11 cellular contexts compared by ENCODE assay signal in the genomic region with DNA sequence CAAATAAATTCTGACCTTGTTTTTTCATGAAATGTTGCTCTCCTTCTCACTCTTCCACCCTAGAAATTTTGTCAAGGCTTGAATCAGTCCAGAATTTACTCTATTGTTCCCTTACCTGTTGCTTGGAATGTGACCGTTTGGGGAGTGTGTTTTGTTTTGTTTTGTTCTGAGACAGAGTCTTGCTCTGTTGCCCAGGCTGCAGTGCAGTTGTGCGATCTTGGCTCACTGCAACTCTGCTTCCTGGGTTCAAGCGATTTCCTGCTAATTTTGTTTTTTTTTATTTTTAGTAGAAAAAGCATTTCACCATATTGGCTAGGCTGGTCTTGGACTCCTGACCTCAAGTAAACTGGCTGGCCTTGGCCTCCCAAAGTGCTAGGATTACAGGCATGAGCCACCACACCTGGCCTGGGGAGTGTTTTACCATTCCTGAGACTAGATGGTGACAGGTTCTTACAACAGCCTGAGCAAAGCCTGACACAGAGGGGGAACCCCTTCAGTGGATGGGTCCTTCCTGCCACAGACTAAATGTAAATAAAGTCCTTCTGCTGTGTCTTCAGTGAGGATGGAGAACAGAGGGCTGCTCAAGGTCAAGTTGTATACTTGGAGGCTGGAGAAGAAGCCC. TPM values are rescaled to one million over a fixed set of nuclear protein-coding genes. Genes with fewer than 3 reads are reported as not detected.
A peak's percentile ranks its signal among the peaks of the same experiment; 100 is the strongest.
DNase-seq lines count a peak whose midpoint lies in the region; ATAC-seq and TF ChIP-seq lines count a peak whose summit lies in the region.
"Had no signal": no experiment of that assay in that cellular context is flagged by ENCODE, and none has a peak within 500 bp of the region (broad histone marks: within the 10 kb centered on the region; RNA-seq: fewer than 3 reads in every experiment).

No MANE protein-coding gene starts in this region.

- peak; percentile 68 to 71 for ATAC-seq in natural killer cell treated with Interleukin-12 subunit alpha and Interleukin-12 subunit beta and Interleukin-15 and Interleukin-18, amount 100 ng/mL, for 72 hours
- no peak for ATAC-seq in heart left ventricle

- WGBS in heart left ventricle, 4 donors: 70 to 79% (median 75%) methylated on average over 3 of the region's 3 CpGs

- H3K4me1 Mint-ChIP-seq in CD4-positive, alpha-beta memory T cell: peaks cover 45 to 90% (median 73%) of the 10 kb centered on the region in 4 donors
- peaks cover 57% of the 10 kb centered on the region for H3K4me1 Mint-ChIP-seq in T-helper 1 cell treated with Interleukin-12 subunit alpha and Interleukin-12 subunit beta and Interleukin-4 antibody, amounts not matched to agents 30 μg/mL and 1 μg/mL, for 36 hours (ENCODE audit: low read depth)
- H3K4me1 Mint-ChIP-seq in activated naive CD8-positive, alpha-beta T cell (ENCODE audit: low read depth): peaks cover 80% of the 10 kb centered on the region
- peaks cover 23 to 26% of the 10 kb centered on the region in 2 donors for H3K4me1 Mint-ChIP-seq in natural killer cell treated with Interleukin-12 subunit alpha and Interleukin-12 subunit beta and Interleukin-15 and Interleukin-18, amount 100 ng/mL, for 72 hours (ENCODE audit: low read depth in 2 of 2)
- peaks cover 57% of the 10 kb centered on the region for H3K4me1 Mint-ChIP-seq in nephron progenitor cell

- CTCF ChIA-PET in CD4-positive, alpha-beta memory T cell (lab: Charles Lee; ENCODE audit: partially characterized antibody): interaction anchor here (0.8 to 11.0 kb wide), 5 partner anchors 8 to 502 kb away, joined by 3 to 158 read pairs (median 4); a partner anchor contains a TSS

- no peaks in the 10 kb centered on the region for H3K9me3 ChIP-seq in CD4-positive, alpha-beta memory T cell (ENCODE audit: control insufficient read depth in 1 of 2, low read length in 2 of 2)
- H3K9me3 ChIP-seq in heart left ventricle: no peaks in the 10 kb centered on the region
- H3K9me3 ChIP-seq: BE2C, thoracic aorta had no signal

- peak in 4 of 5 donors; percentile 10 to 43 (median 24) for DNase-seq in CD4-positive, alpha-beta memory T cell
- DNase-seq in natural killer cell treated with Interleukin-12 subunit alpha and Interleukin-12 subunit beta and Interleukin-15 and Interleukin-18, amount 100 ng/mL, for 72 hours (ENCODE audit: low spot score): no peak
- DNase-seq in heart left ventricle: no peak
- no peak for DNase-seq in nephron progenitor cell
- DNase-seq in cortex of kidney (lab: John Stamatoyannopoulos, UW): no peak
- no peak for DNase-seq in effector CD8-positive, alpha-beta T cell (lab: John Stamatoyannopoulos, UW)
- DNase-seq: BE2C, NCI-H1048 had no signal

- H3K27me3 ChIP-seq in CD4-positive, alpha-beta memory T cell (ENCODE audit: insufficient read depth, low read length): no peaks in the 10 kb centered on the region
- no peaks in the 10 kb centered on the region for H3K27me3 ChIP-seq in heart left ventricle
- H3K27me3 ChIP-seq: BE2C had no signal

- no peaks in the 10 kb centered on the region for H3K36me3 ChIP-seq in CD4-positive, alpha-beta memory T cell (ENCODE audit: insufficient read depth, low read length)
- no peaks in the 10 kb centered on the region for H3K36me3 ChIP-seq in heart left ventricle
- H3K36me3 ChIP-seq: BE2C, thoracic aorta had no signal

- POLR2A ChIA-PET in CD4-positive, alpha-beta memory T cell (lab: Charles Lee; ENCODE audit: partially characterized antibody): interaction anchor here (1.4 to 1.9 kb wide), 3 partner anchors 10 to 17 kb away, joined by 4 to 7 read pairs (median 5); a partner anchor contains a TSS

- no peaks in the 10 kb centered on the region for H3K27me3 Mint-ChIP-seq in CD4-positive, alpha-beta memory T cell
- H3K27me3 Mint-ChIP-seq in T-helper 1 cell treated with Interleukin-12 subunit alpha and Interleukin-12 subunit beta and Interleukin-4 antibody, amounts not matched to agents 30 μg/mL and 1 μg/mL, for 36 hours (ENCODE audit: low read depth): peaks cover 6% of the 10 kb centered on the region
- H3K27me3 Mint-ChIP-seq in activated naive CD8-positive, alpha-beta T cell: no peaks in the 10 kb centered on the region
- no peaks in the 10 kb centered on the region for H3K27me3 Mint-ChIP-seq in natural killer cell treated with Interleukin-12 subunit alpha and Interleukin-12 subunit beta and Interleukin-15 and Interleukin-18, amount 100 ng/mL, for 72 hours
- H3K27me3 Mint-ChIP-seq in nephron progenitor cell (ENCODE audit: low read depth, poor library complexity): peaks cover 2% of the 10 kb centered on the region

- peaks cover 0 to 2% (median 0%) of the 10 kb centered on the region in 8 donors for H3K9me3 Mint-ChIP-seq in CD4-positive, alpha-beta memory T cell
- peaks cover 3% of the 10 kb centered on the region for H3K9me3 Mint-ChIP-seq in T-helper 1 cell treated with Interleukin-12 subunit alpha and Interleukin-12 subunit beta and Interleukin-4 antibody, amounts not matched to agents 30 μg/mL and 1 μg/mL, for 36 hours
- no peaks in the 10 kb centered on the region for H3K9me3 Mint-ChIP-seq in activated naive CD8-positive, alpha-beta T cell (ENCODE audit: low read depth)
- H3K9me3 Mint-ChIP-seq in natural killer cell treated with Interleukin-12 subunit alpha and Interleukin-12 subunit beta and Interleukin-15 and Interleukin-18, amount 100 ng/mL, for 72 hours: no peaks in the 10 kb centered on the region
- no peaks in the 10 kb centered on the region for H3K9me3 Mint-ChIP-seq in nephron progenitor cell

- peaks cover 0 to 10% of the 10 kb centered on the region in 2 donors for H3K36me3 Mint-ChIP-seq in CD4-positive, alpha-beta memory T cell
- H3K36me3 Mint-ChIP-seq in T-helper 1 cell treated with Interleukin-12 subunit alpha and Interleukin-12 subunit beta and Interleukin-4 antibody, amounts not matched to agents 30 μg/mL and 1 μg/mL, for 36 hours (ENCODE audit: low read depth): peaks cover 12% of the 10 kb centered on the region
- H3K36me3 Mint-ChIP-seq in activated naive CD8-positive, alpha-beta T cell: peaks cover 5% of the 10 kb centered on the region
- no peaks in the 10 kb centered on the region for H3K36me3 Mint-ChIP-seq in natural killer cell treated with Interleukin-12 subunit alpha and Interleukin-12 subunit beta and Interleukin-15 and Interleukin-18, amount 100 ng/mL, for 72 hours
- H3K36me3 Mint-ChIP-seq in nephron progenitor cell (ENCODE audit: low read depth): peaks cover 17% of the 10 kb centered on the region

- no peak for TF ChIP-seq POLR2A in heart left ventricle (IDR thresholded peaks at IDR 0.05)

- peak overlapping the region; percentile 56 for H3K27ac ChIP-seq in CD4-positive, alpha-beta memory T cell (ENCODE audit: low read depth, low read length)
- H3K27ac ChIP-seq in heart left ventricle: peak overlapping the region in 1 of 12 donors; percentile 16
- H3K27ac ChIP-seq: thoracic aorta had no signal

- peak overlapping the region; percentile 75 to 97 (median 86) for H3K27ac Mint-ChIP-seq in CD4-positive, alpha-beta memory T cell
- H3K27ac Mint-ChIP-seq in T-helper 1 cell treated with Interleukin-12 subunit alpha and Interleukin-12 subunit beta and Interleukin-4 antibody, amounts not matched to agents 30 μg/mL and 1 μg/mL, for 36 hours: peak overlapping the region; percentile 94
- peak overlapping the region; percentile 95 for H3K27ac Mint-ChIP-seq in activated naive CD8-positive, alpha-beta T cell
- H3K27ac Mint-ChIP-seq in natural killer cell treated with Interleukin-12 subunit alpha and Interleukin-12 subunit beta and Interleukin-15 and Interleukin-18, amount 100 ng/mL, for 72 hours: peak overlapping the region; percentile 69 to 90
- H3K27ac Mint-ChIP-seq in nephron progenitor cell: no peak overlapping the region

- peak overlapping the region in 1 of 2 donors; percentile 21 for H3K4me3 ChIP-seq in CD4-positive, alpha-beta memory T cell (ENCODE audit: low read length in 2 of 2)
- no peak overlapping the region for H3K4me3 ChIP-seq in heart left ventricle
- H3K4me3 ChIP-seq: thoracic aorta had no signal

- intact Hi-C loops in CD4-positive, alpha-beta memory T cell (cut with micrococcal nuclease): loop anchor here (1.0 kb wide), 1 partner anchor 17 kb away; no protein-coding TSS in a partner anchor
- intact Hi-C loops in heart left ventricle (cut with DNase I): loop anchor here in 2 of 10 donors (10.0 kb wide), 2 partner anchors 259 to 349 kb away; no protein-coding TSS in a partner anchor

- TF ChIP-seq CTCF in heart left ventricle (IDR thresholded peaks at IDR 0.05) (no peak), nephron progenitor cell (IDR thresholded peaks at IDR 0.05) (no peak)

- H3K4me3 Mint-ChIP-seq in CD4-positive, alpha-beta memory T cell: peak overlapping the region; percentile 36 to 84 (median 80)
- peak overlapping the region; percentile 77 for H3K4me3 Mint-ChIP-seq in T-helper 1 cell treated with Interleukin-12 subunit alpha and Interleukin-12 subunit beta and Interleukin-4 antibody, amounts not matched to agents 30 μg/mL and 1 μg/mL, for 36 hours
- H3K4me3 Mint-ChIP-seq in activated naive CD8-positive, alpha-beta T cell: peak overlapping the region; percentile 71
- peak overlapping the region; percentile 51 for H3K4me3 Mint-ChIP-seq in natural killer cell treated with Interleukin-12 subunit alpha and Interleukin-12 subunit beta and Interleukin-15 and Interleukin-18, amount 100 ng/mL, for 72 hours
- no peak overlapping the region for H3K4me3 Mint-ChIP-seq in nephron progenitor cell

- H3K4me1 ChIP-seq in CD4-positive, alpha-beta memory T cell (ENCODE audit: insufficient read depth, low read length): peaks cover 92% of the 10 kb centered on the region
- peaks cover 0 to 20% (median 0%) of the 10 kb centered on the region in 12 donors for H3K4me1 ChIP-seq in heart left ventricle
- H3K4me1 ChIP-seq: BE2C had no signal

RNA-seq across cellular contexts. Expression of a gene that starts 52.0 kb away (rescaled TPM):
- 10 to 100 TPM; 23.2 to 23.3 TPM for total RNA-seq in CD4-positive, alpha-beta memory T cell
- 10 to 100 TPM; 39.6 to 82.6 TPM for polyA plus RNA-seq in CD4-positive, alpha-beta memory T cell
- total RNA-seq in natural killer cell treated with Interleukin-12 subunit alpha and Interleukin-12 subunit beta and Interleukin-15 and Interleukin-18, amount 100 ng/mL, for 72 hours: 10 to 100 TPM; 32.7 to 42.3 TPM
- 10 to 100 TPM in 4 of 9 donors, 1 to 10 TPM in 5; 6.7 to 15.1 (median 9.5) TPM for total RNA-seq in heart left ventricle
- polyA plus RNA-seq in heart left ventricle: 10 to 100 TPM; 13.0 to 18.6 TPM

RNA-seq across cellular contexts. Expression of a gene that starts 58.1 kb away (rescaled TPM):
- 100 to 1,000 TPM; 212 to 225 TPM for total RNA-seq in CD4-positive, alpha-beta memory T cell
- polyA plus RNA-seq in CD4-positive, alpha-beta memory T cell: 100 to 1,000 TPM; 443 to 681 TPM
- 100 to 1,000 TPM; 312 to 462 TPM for total RNA-seq in natural killer cell treated with Interleukin-12 subunit alpha and Interleukin-12 subunit beta and Interleukin-15 and Interleukin-18, amount 100 ng/mL, for 72 hours
- total RNA-seq in heart left ventricle: 1,000 to 10,000 TPM; 1,078 to 3,149 (median 1,758) TPM
- 1,000 to 10,000 TPM in 1 of 2 donors, 100 to 1,000 TPM in 1; 926 to 1,050 TPM for polyA plus RNA-seq in heart left ventricle

Comparison
In these comparisons a context has a peak if more than half of its experiments do, and no peak if none do; other contexts are left out.
1. DNase-seq: peak in CD4-positive, alpha-beta memory T cell (4 of 5); none in natural killer cell treated with Interleukin-12 subunit alpha and Interleukin-12 subunit beta and Interleukin-15 and Interleukin-18, amount 100 ng/mL, for 72 hours (single experiment), heart left ventricle (0 of 5), nephron progenitor cell (single experiment), cortex of kidney (single experiment) and effector CD8-positive, alpha-beta T cell (single experiment).
2. ATAC-seq: peak in natural killer cell treated with Interleukin-12 subunit alpha and Interleukin-12 subunit beta and Interleukin-15 and Interleukin-18, amount 100 ng/mL, for 72 hours (2 of 2); none in heart left ventricle (0 of 4).